Comparison of ENCODE assay signal across 2 cellular contexts in the genomic region with DNA sequence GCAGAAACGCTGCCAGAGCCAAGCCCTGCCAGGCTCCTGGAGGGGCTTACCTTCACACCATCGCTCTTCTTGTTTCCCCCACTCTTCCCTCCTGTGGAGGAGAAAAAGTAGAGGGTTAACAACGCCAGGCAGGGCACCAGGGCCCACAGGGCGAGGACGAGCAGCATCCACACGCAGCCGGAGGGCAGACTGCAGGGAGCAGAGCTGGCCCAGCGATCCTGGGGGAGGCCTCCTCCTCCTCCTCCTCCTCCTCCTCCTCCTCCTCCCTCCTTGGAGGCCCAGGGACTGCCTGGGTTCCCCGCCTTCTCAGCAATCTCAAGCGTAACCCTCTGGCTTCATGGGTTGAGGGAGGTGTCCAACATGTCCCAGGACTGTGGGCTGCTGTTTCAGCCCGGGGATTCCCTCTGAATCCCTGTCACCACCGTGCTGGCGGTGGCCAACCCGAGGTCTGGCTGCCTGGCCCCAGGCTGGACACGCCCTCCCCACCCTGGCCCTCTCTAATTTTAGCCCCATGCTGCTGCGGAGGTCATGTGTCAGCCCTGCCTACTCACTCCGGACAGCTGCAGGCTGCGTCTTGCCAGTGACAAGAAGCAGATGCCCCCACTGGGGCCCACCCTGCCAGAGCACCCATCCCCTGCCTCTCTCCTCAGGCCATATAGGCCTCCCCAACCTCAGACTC.
TF ChIP-seq lines count a peak whose summit lies in the region.

No MANE protein-coding gene starts in this region.

TF ChIP-seq in SK-N-SH treated with all-trans-retinoic acid at 6 μM for 48 hours, 23 proteins besides CTCF, POLR2A, EP300 and RAD21:
- TF ChIP-seq, protein P1, sequence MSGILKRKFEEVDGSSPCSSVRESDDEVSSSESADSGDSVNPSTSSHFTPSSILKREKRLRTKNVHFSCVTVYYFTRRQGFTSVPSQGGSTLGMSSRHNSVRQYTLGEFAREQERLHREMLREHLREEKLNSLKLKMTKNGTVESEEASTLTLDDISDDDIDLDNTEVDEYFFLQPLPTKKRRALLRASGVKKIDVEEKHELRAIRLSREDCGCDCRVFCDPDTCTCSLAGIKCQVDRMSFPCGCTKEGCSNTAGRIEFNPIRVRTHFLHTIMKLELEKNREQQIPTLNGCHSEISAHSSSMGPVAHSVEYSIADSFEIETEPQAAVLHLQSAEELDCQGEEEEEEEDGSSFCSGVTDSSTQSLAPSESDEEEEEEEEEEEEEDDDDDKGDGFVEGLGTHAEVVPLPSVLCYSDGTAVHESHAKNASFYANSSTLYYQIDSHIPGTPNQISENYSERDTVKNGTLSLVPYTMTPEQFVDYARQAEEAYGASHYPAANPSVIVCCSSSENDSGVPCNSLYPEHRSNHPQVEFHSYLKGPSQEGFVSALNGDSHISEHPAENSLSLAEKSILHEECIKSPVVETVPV (CRISPR knock-in tag; IDR thresholded peaks at IDR 0.05), result no peak

TF ChIP-seq in GM23338, 12 proteins besides CTCF, POLR2A, EP300 and RAD21:
- TF ChIP-seq NANOG (IDR thresholded peaks at IDR 0.05; ENCODE audit: borderline replicate concordance), result no peak
- no peak for TF ChIP-seq CREB1 (CRISPR knock-in tag; IDR thresholded peaks at IDR 0.05; ENCODE audit: low read depth)
- no peak for TF ChIP-seq POLR2AphosphoS5 (IDR thresholded peaks at IDR 0.05; ENCODE audit: low read depth)
- TF ChIP-seq, protein P2, sequence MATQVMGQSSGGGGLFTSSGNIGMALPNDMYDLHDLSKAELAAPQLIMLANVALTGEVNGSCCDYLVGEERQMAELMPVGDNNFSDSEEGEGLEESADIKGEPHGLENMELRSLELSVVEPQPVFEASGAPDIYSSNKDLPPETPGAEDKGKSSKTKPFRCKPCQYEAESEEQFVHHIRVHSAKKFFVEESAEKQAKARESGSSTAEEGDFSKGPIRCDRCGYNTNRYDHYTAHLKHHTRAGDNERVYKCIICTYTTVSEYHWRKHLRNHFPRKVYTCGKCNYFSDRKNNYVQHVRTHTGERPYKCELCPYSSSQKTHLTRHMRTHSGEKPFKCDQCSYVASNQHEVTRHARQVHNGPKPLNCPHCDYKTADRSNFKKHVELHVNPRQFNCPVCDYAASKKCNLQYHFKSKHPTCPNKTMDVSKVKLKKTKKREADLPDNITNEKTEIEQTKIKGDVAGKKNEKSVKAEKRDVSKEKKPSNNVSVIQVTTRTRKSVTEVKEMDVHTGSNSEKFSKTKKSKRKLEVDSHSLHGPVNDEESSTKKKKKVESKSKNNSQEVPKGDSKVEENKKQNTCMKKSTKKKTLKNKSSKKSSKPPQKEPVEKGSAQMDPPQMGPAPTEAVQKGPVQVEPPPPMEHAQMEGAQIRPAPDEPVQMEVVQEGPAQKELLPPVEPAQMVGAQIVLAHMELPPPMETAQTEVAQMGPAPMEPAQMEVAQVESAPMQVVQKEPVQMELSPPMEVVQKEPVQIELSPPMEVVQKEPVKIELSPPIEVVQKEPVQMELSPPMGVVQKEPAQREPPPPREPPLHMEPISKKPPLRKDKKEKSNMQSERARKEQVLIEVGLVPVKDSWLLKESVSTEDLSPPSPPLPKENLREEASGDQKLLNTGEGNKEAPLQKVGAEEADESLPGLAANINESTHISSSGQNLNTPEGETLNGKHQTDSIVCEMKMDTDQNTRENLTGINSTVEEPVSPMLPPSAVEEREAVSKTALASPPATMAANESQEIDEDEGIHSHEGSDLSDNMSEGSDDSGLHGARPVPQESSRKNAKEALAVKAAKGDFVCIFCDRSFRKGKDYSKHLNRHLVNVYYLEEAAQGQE (IDR thresholded peaks at IDR 0.05; ENCODE audit: unreplicated experiment), result no peak
- no peak for TF ChIP-seq EZH2phosphoT487 (IDR thresholded peaks at IDR 0.05; ENCODE audit: unreplicated experiment)
- TF ChIP-seq, protein P3, sequence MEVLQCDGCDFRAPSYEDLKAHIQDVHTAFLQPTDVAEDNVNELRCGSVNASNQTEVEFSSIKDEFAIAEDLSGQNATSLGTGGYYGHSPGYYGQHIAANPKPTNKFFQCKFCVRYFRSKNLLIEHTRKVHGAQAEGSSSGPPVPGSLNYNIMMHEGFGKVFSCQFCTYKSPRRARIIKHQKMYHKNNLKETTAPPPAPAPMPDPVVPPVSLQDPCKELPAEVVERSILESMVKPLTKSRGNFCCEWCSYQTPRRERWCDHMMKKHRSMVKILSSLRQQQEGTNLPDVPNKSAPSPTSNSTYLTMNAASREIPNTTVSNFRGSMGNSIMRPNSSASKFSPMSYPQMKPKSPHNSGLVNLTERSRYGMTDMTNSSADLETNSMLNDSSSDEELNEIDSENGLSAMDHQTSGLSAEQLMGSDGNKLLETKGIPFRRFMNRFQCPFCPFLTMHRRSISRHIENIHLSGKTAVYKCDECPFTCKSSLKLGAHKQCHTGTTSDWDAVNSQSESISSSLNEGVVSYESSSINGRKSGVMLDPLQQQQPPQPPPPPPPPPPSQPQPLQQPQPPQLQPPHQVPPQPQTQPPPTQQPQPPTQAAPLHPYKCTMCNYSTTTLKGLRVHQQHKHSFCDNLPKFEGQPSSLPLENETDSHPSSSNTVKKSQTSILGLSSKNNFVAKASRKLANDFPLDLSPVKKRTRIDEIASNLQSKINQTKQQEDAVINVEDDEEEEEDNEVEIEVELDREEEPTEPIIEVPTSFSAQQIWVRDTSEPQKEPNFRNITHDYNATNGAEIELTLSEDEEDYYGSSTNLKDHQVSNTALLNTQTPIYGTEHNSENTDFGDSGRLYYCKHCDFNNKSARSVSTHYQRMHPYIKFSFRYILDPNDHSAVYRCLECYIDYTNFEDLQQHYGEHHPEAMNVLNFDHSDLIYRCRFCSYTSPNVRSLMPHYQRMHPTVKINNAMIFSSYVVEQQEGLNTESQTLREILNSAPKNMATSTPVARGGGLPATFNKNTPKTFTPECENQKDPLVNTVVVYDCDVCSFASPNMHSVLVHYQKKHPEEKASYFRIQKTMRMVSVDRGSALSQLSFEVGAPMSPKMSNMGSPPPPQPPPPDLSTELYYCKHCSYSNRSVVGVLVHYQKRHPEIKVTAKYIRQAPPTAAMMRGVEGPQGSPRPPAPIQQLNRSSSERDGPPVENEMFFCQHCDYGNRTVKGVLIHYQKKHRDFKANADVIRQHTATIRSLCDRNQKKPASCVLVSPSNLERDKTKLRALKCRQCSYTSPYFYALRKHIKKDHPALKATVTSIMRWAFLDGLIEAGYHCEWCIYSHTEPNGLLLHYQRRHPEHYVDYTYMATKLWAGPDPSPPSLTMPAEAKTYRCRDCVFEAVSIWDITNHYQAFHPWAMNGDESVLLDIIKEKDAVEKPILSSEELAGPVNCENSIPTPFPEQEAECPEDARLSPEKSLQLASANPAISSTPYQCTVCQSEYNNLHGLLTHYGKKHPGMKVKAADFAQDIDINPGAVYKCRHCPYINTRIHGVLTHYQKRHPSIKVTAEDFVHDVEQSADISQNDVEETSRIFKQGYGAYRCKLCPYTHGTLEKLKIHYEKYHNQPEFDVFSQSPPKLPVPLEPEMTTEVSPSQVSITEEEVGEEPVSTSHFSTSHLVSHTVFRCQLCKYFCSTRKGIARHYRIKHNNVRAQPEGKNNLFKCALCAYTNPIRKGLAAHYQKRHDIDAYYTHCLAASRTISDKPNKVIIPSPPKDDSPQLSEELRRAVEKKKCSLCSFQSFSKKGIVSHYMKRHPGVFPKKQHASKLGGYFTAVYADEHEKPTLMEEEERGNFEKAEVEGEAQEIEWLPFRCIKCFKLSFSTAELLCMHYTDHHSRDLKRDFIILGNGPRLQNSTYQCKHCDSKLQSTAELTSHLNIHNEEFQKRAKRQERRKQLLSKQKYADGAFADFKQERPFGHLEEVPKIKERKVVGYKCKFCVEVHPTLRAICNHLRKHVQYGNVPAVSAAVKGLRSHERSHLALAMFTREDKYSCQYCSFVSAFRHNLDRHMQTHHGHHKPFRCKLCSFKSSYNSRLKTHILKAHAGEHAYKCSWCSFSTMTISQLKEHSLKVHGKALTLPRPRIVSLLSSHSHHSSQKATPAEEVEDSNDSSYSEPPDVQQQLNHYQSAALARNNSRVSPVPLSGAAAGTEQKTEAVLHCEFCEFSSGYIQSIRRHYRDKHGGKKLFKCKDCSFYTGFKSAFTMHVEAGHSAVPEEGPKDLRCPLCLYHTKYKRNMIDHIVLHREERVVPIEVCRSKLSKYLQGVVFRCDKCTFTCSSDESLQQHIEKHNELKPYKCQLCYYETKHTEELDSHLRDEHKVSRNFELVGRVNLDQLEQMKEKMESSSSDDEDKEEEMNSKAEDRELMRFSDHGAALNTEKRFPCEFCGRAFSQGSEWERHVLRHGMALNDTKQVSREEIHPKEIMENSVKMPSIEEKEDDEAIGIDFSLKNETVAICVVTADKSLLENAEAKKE (CRISPR knock-in tag; IDR thresholded peaks at IDR 0.05), result no peak
- TF ChIP-seq ZNF114 (CRISPR knock-in tag; IDR thresholded peaks at IDR 0.05), result no peak
- TF ChIP-seq, protein P4, sequence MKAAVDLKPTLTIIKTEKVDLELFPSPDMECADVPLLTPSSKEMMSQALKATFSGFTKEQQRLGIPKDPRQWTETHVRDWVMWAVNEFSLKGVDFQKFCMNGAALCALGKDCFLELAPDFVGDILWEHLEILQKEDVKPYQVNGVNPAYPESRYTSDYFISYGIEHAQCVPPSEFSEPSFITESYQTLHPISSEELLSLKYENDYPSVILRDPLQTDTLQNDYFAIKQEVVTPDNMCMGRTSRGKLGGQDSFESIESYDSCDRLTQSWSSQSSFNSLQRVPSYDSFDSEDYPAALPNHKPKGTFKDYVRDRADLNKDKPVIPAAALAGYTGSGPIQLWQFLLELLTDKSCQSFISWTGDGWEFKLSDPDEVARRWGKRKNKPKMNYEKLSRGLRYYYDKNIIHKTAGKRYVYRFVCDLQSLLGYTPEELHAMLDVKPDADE (IDR thresholded peaks at IDR 0.05), result no peak
- no peak for TF ChIP-seq STAT1 (IDR thresholded peaks at IDR 0.05; ENCODE audit: unreplicated experiment)
- TF ChIP-seq JUNB (IDR thresholded peaks at IDR 0.05; ENCODE audit: unreplicated experiment), result no peak
- no peak for TF ChIP-seq ZNF331 (CRISPR knock-in tag; IDR thresholded peaks at IDR 0.05; ENCODE audit: low read depth)
- TF ChIP-seq EZH2 (IDR thresholded peaks at IDR 0.05; ENCODE audit: low read depth, unreplicated experiment), result no peak
TF ChIP-seq in GM23338: peak in this region for 0.
